In genomic region chr4:182547435-182547834, GRCh38 we compare ENCODE assay signal across 15 cellular contexts.
A peak's percentile ranks its signal among the peaks of the same experiment; 100 is the strongest.
DNase-seq lines count a peak whose midpoint lies in the region; ATAC-seq and TF ChIP-seq lines count a peak whose summit lies in the region.
"Had no signal": no experiment of that assay in that cellular context is flagged by ENCODE, and none has a peak within 500 bp of the region (broad histone marks: within the 10 kb centered on the region; RNA-seq: fewer than 3 reads in every experiment).

No MANE protein-coding gene starts in this region.

- H3K36me3 Mint-ChIP-seq in HFFc6 (ENCODE audit: low read depth) = peaks cover 4% of the 10 kb centered on the region; the same call in 1 of the 2 replicates
- H3K36me3 Mint-ChIP-seq: activated naive CD8-positive, alpha-beta T cell treated with anti-CD3 and anti-CD28 coated beads, Interleukin-2, amount 10 ng/mL, durations not matched to agents 7 days and 5 days; CD4-positive, alpha-beta memory T cell had no signal

- no peaks in the 10 kb centered on the region for H3K27me3 Mint-ChIP-seq in HFFc6 (ENCODE audit: insufficient read depth)
- H3K27me3 Mint-ChIP-seq: dendritic cell treated with granulocyte-macrophage colony-stimulating factor and Interleukin-4, amounts not matched to agents 40 ng/mL and 50 ng/mL, for 4 days had no signal

- peaks cover 47% of the 10 kb centered on the region for H3K4me1 Mint-ChIP-seq in HFFc6 (ENCODE audit: low read depth)
- H3K4me1 Mint-ChIP-seq: activated naive CD8-positive, alpha-beta T cell treated with anti-CD3 and anti-CD28 coated beads, Interleukin-2, amount 10 ng/mL, durations not matched to agents 7 days and 5 days; CD4-positive, alpha-beta memory T cell had no signal

- no peaks in the 10 kb centered on the region for H3K9me3 Mint-ChIP-seq in HFFc6
- H3K9me3 Mint-ChIP-seq: activated naive CD8-positive, alpha-beta T cell treated with anti-CD3 and anti-CD28 coated beads, Interleukin-2, amount 10 ng/mL, durations not matched to agents 7 days and 5 days; CD4-positive, alpha-beta memory T cell; dendritic cell treated with granulocyte-macrophage colony-stimulating factor and Interleukin-4, amounts not matched to agents 40 ng/mL and 50 ng/mL, for 4 days had no signal

- no peak overlapping the region; the same call in 1 of the 2 replicates for H3K27ac Mint-ChIP-seq in HFFc6
- H3K27ac Mint-ChIP-seq: activated naive CD8-positive, alpha-beta T cell treated with anti-CD3 and anti-CD28 coated beads, Interleukin-2, amount 10 ng/mL, durations not matched to agents 7 days and 5 days; CD4-positive, alpha-beta memory T cell; dendritic cell treated with granulocyte-macrophage colony-stimulating factor and Interleukin-4, amounts not matched to agents 40 ng/mL and 50 ng/mL, for 4 days had no signal

- no peak for DNase-seq in NCI-H1417 (lab: John Stamatoyannopoulos, UW)
- no peak for DNase-seq in HCEC 1CT
- DNase-seq in HFFc6 = no peak
- no peak for DNase-seq in NCI-H524 treated with DMSO at 0.1 percent for 48 hours (lab: John Stamatoyannopoulos, UW)
- DNase-seq: activated naive CD8-positive, alpha-beta T cell treated with anti-CD3 and anti-CD28 coated beads, Interleukin-2, amount 10 ng/mL, durations not matched to agents 7 days and 5 days; CD4-positive, alpha-beta memory T cell; left ventricle myocardium inferior; NCI-H2107; thyroid gland had no signal

- ATAC-seq in GM18505 (IDR thresholded peaks at IDR 0.05; ENCODE audit: unreplicated experiment) (peak; percentile 99), GM19324 (IDR thresholded peaks at IDR 0.05; ENCODE audit: low FRiP score, unreplicated experiment) (peak; percentile 91), HG02642 (IDR thresholded peaks at IDR 0.05; ENCODE audit: poor library complexity, unreplicated experiment) (peak; percentile 99), HG03432 (IDR thresholded peaks at IDR 0.05; ENCODE audit: unreplicated experiment) (peak; percentile 100)
- ATAC-seq: gastroesophageal sphincter had no signal

- TF ChIP-seq POLR2A in GM18505 (IDR thresholded peaks at IDR 0.05; ENCODE audit: borderline replicate concordance, extremely low read depth, insufficient read depth, insufficient read length) = no peak

- no peak overlapping the region for H3K4me3 Mint-ChIP-seq in HFFc6
- H3K4me3 Mint-ChIP-seq: activated naive CD8-positive, alpha-beta T cell treated with anti-CD3 and anti-CD28 coated beads, Interleukin-2, amount 10 ng/mL, durations not matched to agents 7 days and 5 days; CD4-positive, alpha-beta memory T cell; dendritic cell treated with granulocyte-macrophage colony-stimulating factor and Interleukin-4, amounts not matched to agents 40 ng/mL and 50 ng/mL, for 4 days had no signal

- TF ChIP-seq CTCF in HFFc6 (IDR thresholded peaks at IDR 0.05) = no peak
